Comparison of ENCODE assay signal across 18 cellular contexts in genomic region chr3:190524942-190525341, GRCh38. TPM values are rescaled to one million over a fixed set of nuclear protein-coding genes. Genes with fewer than 3 reads are reported as not detected.
DNase-seq lines count a peak whose midpoint lies in the region; FAIRE-seq and TF ChIP-seq lines count a peak whose summit lies in the region.
"Had no signal": no experiment of that assay in that cellular context is flagged by ENCODE, and none has a peak within 500 bp of the region (broad histone marks: within the 10 kb centered on the region; RNA-seq: fewer than 3 reads in every experiment).

No MANE protein-coding gene starts in this region.

- H3K27me3 Mint-ChIP-seq in MCF 10A (ENCODE audit: insufficient read depth, unreplicated experiment), result no peaks in the 10 kb centered on the region
- H3K27me3 Mint-ChIP-seq: B cell; CD4-positive, alpha-beta memory T cell had no signal

- FAIRE-seq in G401.6 (lab: Jason Lieb, UNC) (peak; percentile 47), endometrium (lab: Jason Lieb, UNC) (peak; percentile 23)
- FAIRE-seq: D721Med, GM12892, HTR-8/SVneo had no signal

- peaks cover 95% of the 10 kb centered on the region for H3K79me2 ChIP-seq in mammary epithelial cell (ENCODE audit: insufficient read depth, low read length)
- H3K79me2 ChIP-seq in smooth muscle cell (ENCODE audit: low read depth), result peaks cover 17% of the 10 kb centered on the region

- H4K20me1 ChIP-seq in mammary epithelial cell (ENCODE audit: insufficient read depth, low read length) (no peaks in the 10 kb centered on the region), smooth muscle cell (ENCODE audit: low read depth) (no peaks in the 10 kb centered on the region)

- H3K36me3 ChIP-seq in mammary epithelial cell (ENCODE audit: insufficient read depth, low read length) (peaks cover 12% of the 10 kb centered on the region), smooth muscle cell (ENCODE audit: low read depth) (no peaks in the 10 kb centered on the region), prostate gland (no peaks in the 10 kb centered on the region)

- no peaks in the 10 kb centered on the region for H3K27me3 ChIP-seq in mammary epithelial cell (ENCODE audit: insufficient read depth, low read length)
- H3K27me3 ChIP-seq in smooth muscle cell (ENCODE audit: low read depth), result no peaks in the 10 kb centered on the region
- H3K27me3 ChIP-seq in prostate gland (replicated peaks; ENCODE audit: insufficient read depth), result no peaks in the 10 kb centered on the region

- H3K4me1 Mint-ChIP-seq in MCF 10A (ENCODE audit: insufficient read depth, unreplicated experiment), result peaks cover 30% of the 10 kb centered on the region
- H3K4me1 Mint-ChIP-seq: B cell had no signal

- H3K4me1 ChIP-seq in mammary epithelial cell (ENCODE audit: insufficient read depth, low read length) (peaks cover 28% of the 10 kb centered on the region), smooth muscle cell (ENCODE audit: low read depth) (peaks cover 8% of the 10 kb centered on the region), prostate gland (replicated peaks) (no peaks in the 10 kb centered on the region)

- no peak for TF ChIP-seq CTCF in mammary epithelial cell (conservative IDR thresholded peaks at IDR 0.05 in 1 of 2, IDR thresholded peaks at IDR 0.05 in 1 of 2; ENCODE audit: extremely low read depth in 1 of 2, insufficient read depth in 1 of 2, low read depth in 1 of 2, low read length in 2 of 2)
- TF ChIP-seq CTCF in MCF 10A (IDR thresholded peaks at IDR 0.05; ENCODE audit: unreplicated experiment), result no peak
- TF ChIP-seq CTCF in smooth muscle cell (IDR thresholded peaks at IDR 0.05; ENCODE audit: borderline replicate concordance, insufficient read depth, poor library complexity, severe bottlenecking), result no peak
- no peak for TF ChIP-seq CTCF in prostate gland (IDR thresholded peaks at IDR 0.05)

- no peak for TF ChIP-seq POLR2A in prostate gland (IDR thresholded peaks at IDR 0.05)

- WGBS in mammary epithelial cell (ENCODE audit: low coverage, missing lambda C conversion rate), result 100% methylated on average over 1 of the region's 1 CpG
- WGBS in smooth muscle cell (ENCODE audit: low lambda C conversion rate), result 97% methylated on average over 1 of the region's 1 CpG
- WGBS in prostate gland, result 97% methylated on average over 1 of the region's 1 CpG

- POLR2A ChIA-PET in MCF 10A (lab: Yijun Ruan, JAX), result interaction anchor here (1.0 to 5.4 kb wide), 3 partner anchors 9 to 40 kb away, joined by 3 to 73 read pairs (median 7); partner anchors contain the start of gene IL1RAP

- peak overlapping the region; percentile 43 for H3K27ac ChIP-seq in mammary epithelial cell (ENCODE audit: insufficient read depth, low read depth, low read length)
- H3K27ac ChIP-seq in smooth muscle cell (ENCODE audit: low read depth), result peak overlapping the region; percentile 33
- no peak overlapping the region for H3K27ac ChIP-seq in prostate gland

- H3K4me3 ChIP-seq in mammary epithelial cell (replicated peaks in 1 of 3; ENCODE audit: insufficient read depth in 1 of 3, low read depth in 2 of 3, low read length in 3 of 3), result no peak overlapping the region
- H3K4me3 ChIP-seq in smooth muscle cell, result no peak overlapping the region
- H3K4me3 ChIP-seq in prostate gland, result no peak overlapping the region
- H3K4me3 ChIP-seq: GM23338 had no signal

- BruUV-seq in mammary epithelial cell (replicated peaks; lab: Mats Ljungman, UMichigan) (no TSS peak), MCF 10A (replicated peaks; lab: Mats Ljungman, UMichigan) (no TSS peak)

- no peak overlapping the region for H3K4me3 Mint-ChIP-seq in MCF 10A (ENCODE audit: unreplicated experiment)
- H3K4me3 Mint-ChIP-seq: B cell, GM23338, H9 had no signal

- H3K9me3 ChIP-seq in mammary epithelial cell (replicated peaks; ENCODE audit: insufficient read depth, low read length), result no peaks in the 10 kb centered on the region
- no peaks in the 10 kb centered on the region for H3K9me3 ChIP-seq in smooth muscle cell (replicated peaks; ENCODE audit: low read depth)
- H3K9me3 ChIP-seq in prostate gland, result no peaks in the 10 kb centered on the region

- DNase-seq in mammary epithelial cell, result no peak
- no peak for DNase-seq in MCF 10A (ENCODE audit: unreplicated experiment)
- DNase-seq in smooth muscle cell (lab: John Stamatoyannopoulos, UW; ENCODE audit: unreplicated experiment), result no peak
- no peak for DNase-seq in activated naive CD4-positive, alpha-beta T cell treated with anti-CD3 and anti-CD28 coated beads, Interleukin-2, amount 50 U/mL, for 16 hours
- no peak for DNase-seq in prostate gland (ENCODE audit: low spot score)
- no peak for DNase-seq in GDM1 (lab: John Stamatoyannopoulos, UW)
- DNase-seq: C1 segment of cervical spinal cord; CD4-positive, alpha-beta memory T cell; DMS153; H9 had no signal

- no peaks in the 10 kb centered on the region for H3F3A ChIP-seq in smooth muscle cell (ENCODE audit: low read depth)

- H2AFZ ChIP-seq in mammary epithelial cell (ENCODE audit: low read depth, low read length) (no peak overlapping the region), smooth muscle cell (ENCODE audit: low read depth) (no peak overlapping the region)
- H2AFZ ChIP-seq: GM23338 had no signal

- no peaks in the 10 kb centered on the region for H3K36me3 Mint-ChIP-seq in MCF 10A (ENCODE audit: insufficient read depth, unreplicated experiment)

- H3K9me3 Mint-ChIP-seq in MCF 10A (ENCODE audit: unreplicated experiment), result no peaks in the 10 kb centered on the region
- H3K9me3 Mint-ChIP-seq: GM23338, H9 had no signal

- no peak overlapping the region for H3K9ac ChIP-seq in mammary epithelial cell (ENCODE audit: insufficient read depth, low read length)
- no peak overlapping the region for H3K9ac ChIP-seq in smooth muscle cell (ENCODE audit: low read depth)

- CTCF ChIA-PET in mammary epithelial cell (lab: Charles Lee; ENCODE audit: low non-redundant PET), result no interaction called here
- CTCF ChIA-PET in MCF 10A (lab: Yijun Ruan, JAX), result interaction anchor here (0.6 to 1.5 kb wide), 4 partner anchors 9 to 213 kb away, joined by 3 to 4 read pairs (median 4); no protein-coding TSS in a partner anchor

- dilution Hi-C loops in mammary epithelial cell (cut with HindIII; ENCODE audit: low sequenced_read_pairs), result no loop called here

- no peak overlapping the region for H3K27ac Mint-ChIP-seq in MCF 10A (ENCODE audit: low read depth, unreplicated experiment)
- H3K27ac Mint-ChIP-seq: B cell, GM23338 had no signal

- in situ Hi-C loops in mammary epithelial cell (cut with MboI; ENCODE audit: low sequenced_read_pairs in 2 of 2), result no loop called here

- intact Hi-C loops in mammary epithelial cell (cut with micrococcal nuclease) (no loop called here), MCF 10A (cut with micrococcal nuclease) (no loop called here), prostate gland (cut with DNase I) (no loop called here)

- peak overlapping the region; percentile 26 for H3K4me2 ChIP-seq in mammary epithelial cell (ENCODE audit: insufficient read depth, low read depth, low read length)
- H3K4me2 ChIP-seq in smooth muscle cell, result no peak overlapping the region
- H3K4me2 ChIP-seq: GM23338 had no signal

RNA-seq across cellular contexts. Expression of gene IL1RAP, which starts 11.1 kb away (rescaled TPM):
- total RNA-seq in mammary epithelial cell (100 to 1,000 TPM in 1 of 2 donors, 10 to 100 TPM in 1; 94.2 to 111 TPM), MCF 10A (2022) (46.5 and 62.0 TPM in 2 replicates), smooth muscle cell (49.1 and 53.5 TPM in 2 replicates), prostate gland (10 to 100 TPM; 17.7 to 18.0 TPM)
- polyA plus RNA-seq in mammary epithelial cell (90.3 TPM), smooth muscle cell (13.5 and 16.5 TPM in 2 replicates)
- polyA minus RNA-seq in mammary epithelial cell, result 188 TPM
- total RNA-seq: G401 had no signal

Comparison
In these comparisons a context has a peak if more than half of its experiments do, and no peak if none do; other contexts are left out.
1. H3K27ac ChIP-seq: peak in mammary epithelial cell (single experiment) and smooth muscle cell (single experiment); none in prostate gland (0 of 2).